Comparison of ENCODE assay signal across 11 cellular contexts in the genomic region with DNA sequence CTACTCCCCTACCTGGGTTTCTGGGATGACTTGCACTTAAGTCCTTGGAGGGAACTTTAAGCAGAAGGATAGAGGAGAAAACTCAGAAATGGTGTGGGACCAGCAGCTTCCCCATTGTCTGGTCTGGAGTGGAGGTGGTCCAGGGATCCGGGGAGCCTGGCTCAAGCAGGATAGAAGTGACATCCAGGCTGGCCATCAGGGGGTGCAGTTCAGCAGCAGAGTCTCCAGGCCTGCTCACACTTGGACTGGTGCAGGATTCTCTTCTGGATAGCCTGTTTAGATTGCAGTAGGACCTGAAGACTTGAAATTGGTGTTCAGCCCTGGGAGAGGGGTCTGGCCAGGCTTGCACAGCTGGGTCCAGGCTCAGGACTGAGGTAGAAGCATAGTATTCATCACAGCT. TPM values are rescaled to one million over a fixed set of nuclear protein-coding genes. Genes with fewer than 3 reads are reported as not detected.
DNase-seq lines count a peak whose midpoint lies in the region; ATAC-seq and TF ChIP-seq lines count a peak whose summit lies in the region.
"Not testable (repeated sequence)": the region's sequence is repeated elsewhere in the genome, so short reads cannot be mapped to it uniquely, and the experiment has no call there.
"Had no signal": no experiment of that assay in that cellular context is flagged by ENCODE, and none has a peak within 500 bp of the region (broad histone marks: within the 10 kb centered on the region; RNA-seq: fewer than 3 reads in every experiment).

No MANE protein-coding gene starts in this region.

- not testable (repeated sequence) for H2BK20ac ChIP-seq in IMR-90 (ENCODE audit: low read depth, low read length)

- not testable (repeated sequence) for H4K91ac ChIP-seq in IMR-90 (ENCODE audit: insufficient read depth, low read depth, low read length)

- H3K36me3 Mint-ChIP-seq in WTC11; chondrocyte (ENCODE audit: low read depth): not testable (repeated sequence)

- not testable (repeated sequence) for H3K27ac Mint-ChIP-seq in WTC11; chondrocyte (ENCODE audit: unreplicated experiment)

- not testable (repeated sequence) for H3K9me3 ChIP-seq in IMR-90 (ENCODE audit: control insufficient read depth, insufficient read depth, low read length); heart right ventricle; right lobe of liver; gastrocnemius medialis

- not testable (repeated sequence) for H4K5ac ChIP-seq in IMR-90 (ENCODE audit: low read depth, low read length)

- BruUV-seq in IMR-90 (replicated peaks; lab: Mats Ljungman, UMichigan): not testable (repeated sequence)

- not testable (repeated sequence) for H3K9ac ChIP-seq in IMR-90 (ENCODE audit: low read depth, low read length)

- not testable (repeated sequence) for H3K23ac ChIP-seq in IMR-90 (ENCODE audit: low read depth, low read length)

- WGBS in IMR-90 (ENCODE audit: extremely low coverage in 2 of 2, insufficient read length in 1 of 2), 2 experiments: no CpG with 5 or more reads among the region's 1 CpG
- no CpG with 5 or more reads among the region's 1 CpG for WGBS in heart right ventricle, 2 donors
- no CpG with 5 or more reads among the region's 1 CpG for WGBS in right lobe of liver (ENCODE audit: insufficient coverage, low coverage, low lambda C conversion rate, missing lambda C conversion rate)

- not testable (repeated sequence) for H3K18ac ChIP-seq in IMR-90 (ENCODE audit: low read depth, low read length)

- H3K4ac ChIP-seq in IMR-90 (ENCODE audit: low read depth, low read length): not testable (repeated sequence)

- CTCF ChIA-PET in IMR-90 (lab: Yijun Ruan, JAX); WTC11 (lab: Charles Lee): not testable (repeated sequence)

- not testable (repeated sequence) for TF ChIP-seq RAD21 in IMR-90 (IDR thresholded peaks at IDR 0.05; ENCODE audit: low read length)

- not testable (repeated sequence) for H3K14ac ChIP-seq in IMR-90 (replicated peaks; ENCODE audit: low read depth, low read length)

- H3K9me3 Mint-ChIP-seq in WTC11; chondrocyte (ENCODE audit: low read depth): not testable (repeated sequence)

- H4K8ac ChIP-seq in IMR-90 (ENCODE audit: low read depth in 2 of 2, low read length in 2 of 2): not testable (repeated sequence)

- not testable (repeated sequence) for DNase-seq in IMR-90; WTC11 (ENCODE audit: low spot score); chondrocyte (ENCODE audit: low spot score); heart right ventricle; gastrocnemius medialis
- peak in 1 of 3 donors; percentile 12 for DNase-seq in right lobe of liver

- ATAC-seq in GM18868 (IDR thresholded peaks at IDR 0.05; ENCODE audit: unreplicated experiment) (peak; percentile 11), IMR-90 (ENCODE audit: low read depth) (peak; percentile 84), WTC11 (peak; percentile 88), heart right ventricle (peak; percentile 48 to 84 (median 70)), right lobe of liver (peak; percentile 61 to 75 (median 69)), gastrocnemius medialis (peak; percentile 50 to 78)

- not testable (repeated sequence) for H2BK15ac ChIP-seq in IMR-90 (ENCODE audit: low read depth, low read length)

- not testable (repeated sequence) for H4K20me1 ChIP-seq in IMR-90 (ENCODE audit: insufficient read depth, low read length)

- H3K9me1 ChIP-seq in IMR-90 (ENCODE audit: insufficient read depth, low read length): not testable (repeated sequence)

- H3K36me3 ChIP-seq in IMR-90 (ENCODE audit: control insufficient read depth, insufficient read depth, low read length); heart right ventricle; right lobe of liver; gastrocnemius medialis: not testable (repeated sequence)

- TF ChIP-seq POLR2A in IMR-90 (IDR thresholded peaks at IDR 0.05; ENCODE audit: low read depth, low read length); right lobe of liver (IDR thresholded peaks at IDR 0.05); gastrocnemius medialis (IDR thresholded peaks at IDR 0.05): not testable (repeated sequence)

- H3K56ac ChIP-seq in IMR-90 (ENCODE audit: extremely low read depth, insufficient read depth, low read length): not testable (repeated sequence)

- not testable (repeated sequence) for H3K27me3 Mint-ChIP-seq in WTC11 (ENCODE audit: low read depth); chondrocyte (ENCODE audit: low read depth)

- not testable (repeated sequence) for H3K79me1 ChIP-seq in IMR-90 (ENCODE audit: low read depth in 1 of 2, low read length in 2 of 2)

- not testable (repeated sequence) for H3K4me3 ChIP-seq in IMR-90 (ENCODE audit: insufficient read depth, low read depth, low read length); heart right ventricle; right lobe of liver; gastrocnemius medialis

- dilution Hi-C loops in IMR-90 (cut with HindIII; ENCODE audit: low sequenced_read_pairs, unreplicated experiment): not testable (repeated sequence)

- not testable (repeated sequence) for H3K4me1 Mint-ChIP-seq in WTC11; chondrocyte (ENCODE audit: low read depth)

- H2BK120ac ChIP-seq in IMR-90 (ENCODE audit: low read depth, low read length): not testable (repeated sequence)

- TF ChIP-seq CTCF in IMR-90 (conservative IDR thresholded peaks at IDR 0.05; ENCODE audit: low read depth, low read length); WTC11 (IDR thresholded peaks at IDR 0.05); heart right ventricle (IDR thresholded peaks at IDR 0.05); right lobe of liver (IDR thresholded peaks at IDR 0.05); gastrocnemius medialis (IDR thresholded peaks at IDR 0.05 in 4 of 5, conservative IDR thresholded peaks at IDR 0.05 in 1 of 5): not testable (repeated sequence)
- peak; percentile 8 for TF ChIP-seq CTCF in chondrocyte (IDR thresholded peaks at IDR 0.05)

- POLR2A ChIA-PET in IMR-90 (lab: Charles Lee; ENCODE audit: unreplicated experiment); WTC11 (lab: Charles Lee): not testable (repeated sequence)

- not testable (repeated sequence) for H2AK9ac ChIP-seq in IMR-90 (replicated peaks; ENCODE audit: low read depth, low read length, poor library complexity)

- in situ Hi-C loops in IMR-90 (cut with MboI; ENCODE audit: low sequenced_read_pairs); gastrocnemius medialis (cut with MboI; ENCODE audit: low sequenced_read_pairs in 4 of 4): not testable (repeated sequence)

- H2AK5ac ChIP-seq in IMR-90 (ENCODE audit: low read depth, low read length): not testable (repeated sequence)

- not testable (repeated sequence) for H3K27me3 ChIP-seq in IMR-90 (ENCODE audit: control insufficient read depth, insufficient read depth, low read length); heart right ventricle; right lobe of liver; gastrocnemius medialis

- intact Hi-C loops in IMR-90 (cut with micrococcal nuclease); heart right ventricle (cut with DNase I); right lobe of liver (cut with DNase I); gastrocnemius medialis (cut with DNase I; ENCODE audit: low total_unique reads): not testable (repeated sequence)

- not testable (repeated sequence) for H3K4me3 Mint-ChIP-seq in WTC11; chondrocyte (ENCODE audit: unreplicated experiment)

- H3K4me1 ChIP-seq in IMR-90 (ENCODE audit: control insufficient read depth, insufficient read depth, low read length); heart right ventricle; right lobe of liver; gastrocnemius medialis: not testable (repeated sequence)

- H2BK5ac ChIP-seq in IMR-90 (ENCODE audit: low read depth, low read length, poor library complexity, severe bottlenecking): not testable (repeated sequence)

- not testable (repeated sequence) for H3K4me2 ChIP-seq in IMR-90 (ENCODE audit: low read depth, low read length)

- H3K27ac ChIP-seq in IMR-90 (ENCODE audit: insufficient read depth, low read length); heart right ventricle; right lobe of liver; gastrocnemius medialis: not testable (repeated sequence)

- H2AFZ ChIP-seq in IMR-90 (replicated peaks; ENCODE audit: low read length, poor library complexity): not testable (repeated sequence)

RNA-seq across cellular contexts. Expression of a gene that starts 38.3 kb away (rescaled TPM):
- not detected in 2 replicates for total RNA-seq in IMR-90 (2012; rRNA removed)
- not detected in 2 replicates for polyA plus RNA-seq in IMR-90 (2012; rRNA removed)
- 0.07 TPM in 1 of 2 replicates, not detected in the other for polyA plus RNA-seq in IMR-90 (2012; cell fraction: cytosol; rRNA removed)
- polyA plus RNA-seq in IMR-90 (2012; cell fraction: nucleus; rRNA removed; ENCODE audit: low replicate concordance): 0.33 and 0.47 TPM in 2 replicates
- not detected in 3 replicates for total RNA-seq in WTC11 (2021)
- total RNA-seq in chondrocyte: not detected in 3 replicates
- total RNA-seq in heart right ventricle: not detected
- not detected for polyA plus RNA-seq in heart right ventricle
- not detected for total RNA-seq in right lobe of liver
- not detected for total RNA-seq in gastrocnemius medialis
- total RNA-seq: CD4-positive, alpha-beta memory T cell; Daoy; H4; RPMI7951 had no signal

Comparison
In these comparisons a context has a peak if more than half of its experiments do, and no peak if none do; other contexts are left out.
1. ATAC-seq: peak in every context shown above with its lines; median percentile 88 in WTC11; 84 in IMR-90; 70 in heart right ventricle; 69 in right lobe of liver; 64 in gastrocnemius medialis; 11 in GM18868.